Comparison of ENCODE assay signal across 16 cellular contexts in the genomic region with DNA sequence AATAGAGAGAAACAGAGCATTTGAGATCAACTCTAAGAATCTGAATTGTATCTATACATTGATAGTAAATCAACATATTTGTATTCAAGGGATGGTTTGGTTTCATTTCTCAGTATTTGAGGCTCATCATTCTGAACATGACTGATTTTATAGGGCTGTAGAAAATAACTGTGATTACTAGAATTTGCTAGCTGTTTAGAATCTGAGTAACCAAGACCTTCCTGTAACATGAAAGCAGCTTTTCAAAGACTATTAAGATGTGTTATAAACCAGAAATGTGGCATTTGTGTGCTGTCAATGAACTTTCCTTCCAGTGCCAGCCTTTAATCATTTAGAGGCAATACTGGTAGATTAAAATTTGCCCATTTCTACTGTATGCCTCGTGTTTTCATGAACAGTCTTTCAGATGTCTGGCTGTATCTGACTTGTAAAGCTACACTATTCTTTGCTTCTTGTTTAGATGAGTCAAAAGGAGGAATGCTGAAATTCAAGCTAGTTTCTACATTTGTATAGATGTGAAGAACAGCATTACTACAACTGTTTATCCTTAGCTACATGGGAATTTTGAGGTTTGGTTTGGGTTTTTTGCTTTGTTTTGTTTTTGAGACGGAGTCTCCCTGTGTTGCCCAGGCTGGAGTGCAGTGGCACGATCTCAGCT.
A peak's percentile ranks its signal among the peaks of the same experiment; 100 is the strongest.
DNase-seq lines count a peak whose midpoint lies in the region; ATAC-seq lines count a peak whose summit lies in the region.
"Had no signal": no experiment of that assay in that cellular context is flagged by ENCODE, and none has a peak within 500 bp of the region (broad histone marks: within the 10 kb centered on the region; RNA-seq: fewer than 3 reads in every experiment).

No MANE protein-coding gene starts in this region.

- peaks cover 25% of the 10 kb centered on the region for H3K36me3 Mint-ChIP-seq in activated T-cell treated with anti-CD3 and anti-CD28 coated beads, Interleukin-2, amount 50 U/mL, for 4 hours (ENCODE audit: insufficient read depth)
- H3K36me3 Mint-ChIP-seq in activated T-helper 1 cell treated with anti-CD3 and anti-CD28 coated beads, Interleukin-12 subunit alpha, Interleukin-12 subunit beta, Interleukin-2, Interleukin-4 antibody, amounts not matched to agents 30 ng/mL and 10 ng/mL and 1 ng/mL, durations not matched to agents 14 hours and 24 hours and 36 hours (ENCODE audit: low read depth): peaks cover 51% of the 10 kb centered on the region
- H3K36me3 Mint-ChIP-seq in stimulated activated naive B cell treated with anti-CD40 and anti-IgM and Interleukin-4, amounts not matched to agents 10 μg/mL and 1 μg/mL and 100 μg/mL, for 72 hours: peaks cover 40 to 51% of the 10 kb centered on the region in 2 donors

- H3K4me1 Mint-ChIP-seq in activated T-cell treated with anti-CD3 and anti-CD28 coated beads, Interleukin-2, amount 50 U/mL, for 4 hours (ENCODE audit: low read depth): peaks cover 78% of the 10 kb centered on the region
- H3K4me1 Mint-ChIP-seq in activated T-helper 1 cell treated with anti-CD3 and anti-CD28 coated beads, Interleukin-12 subunit alpha, Interleukin-12 subunit beta, Interleukin-2, Interleukin-4 antibody, amounts not matched to agents 30 ng/mL and 10 ng/mL and 1 ng/mL, durations not matched to agents 14 hours and 24 hours and 36 hours (ENCODE audit: low read depth): peaks cover 86% of the 10 kb centered on the region
- peaks cover 41 to 67% of the 10 kb centered on the region in 2 donors for H3K4me1 Mint-ChIP-seq in stimulated activated naive B cell treated with anti-CD40 and anti-IgM and Interleukin-4, amounts not matched to agents 10 μg/mL and 1 μg/mL and 100 μg/mL, for 72 hours

- intact Hi-C loops in activated T-helper 1 cell treated with anti-CD3 and anti-CD28 coated beads, Interleukin-12 subunit alpha, Interleukin-12 subunit beta, Interleukin-2, Interleukin-4 antibody, amounts not matched to agents 30 ng/mL and 10 ng/mL and 1 ng/mL, durations not matched to agents 14 hours and 24 hours and 36 hours (cut with micrococcal nuclease): loop anchor here (1.0 kb wide), 1 partner anchor 8 kb away; no protein-coding TSS in a partner anchor

- no peak for DNase-seq in activated T-cell treated with anti-CD3 and anti-CD28 coated beads, Interleukin-2, amount 50 U/mL, for 4 hours
- DNase-seq in activated T-cell treated with anti-CD3 and anti-CD28 coated beads, Interleukin-2, amount 50 U/mL, for 48 hours: no peak
- no peak for DNase-seq in activated T-helper 1 cell treated with anti-CD3 and anti-CD28 coated beads, Interleukin-12 subunit alpha, Interleukin-12 subunit beta, Interleukin-2, Interleukin-4 antibody, amounts not matched to agents 30 ng/mL and 10 ng/mL and 1 ng/mL, durations not matched to agents 14 hours and 24 hours and 36 hours (ENCODE audit: low spot score)
- DNase-seq in fibroblast of gingiva (ENCODE audit: low read depth) (peak; percentile 10), HK-2 (ENCODE audit: unreplicated experiment) (no peak), medulla oblongata (ENCODE audit: extremely low spot score) (no peak)
- no peak for DNase-seq in stimulated activated naive B cell treated with anti-CD40 and anti-IgM and Interleukin-4, amounts not matched to agents 10 μg/mL and 1 μg/mL and 100 μg/mL, for 72 hours
- DNase-seq: amniotic stem cell; Kasumi-1; midbrain; NCI-H1436 treated with DMSO at 0.1 percent for 48 hours; NCI-H524 treated with DMSO at 0.1 percent for 48 hours; stimulated activated CD4-positive, alpha-beta T cell treated with anti-CD3 and anti-CD28 coated beads, Interleukin-12 subunit alpha, Interleukin-12 subunit beta, amount 100 ng/mL, for 4 hours; testis had no signal

- H3K4me3 Mint-ChIP-seq in activated T-cell treated with anti-CD3 and anti-CD28 coated beads, Interleukin-2, amount 50 U/mL, for 4 hours: no peak overlapping the region
- H3K4me3 Mint-ChIP-seq in activated T-helper 1 cell treated with anti-CD3 and anti-CD28 coated beads, Interleukin-12 subunit alpha, Interleukin-12 subunit beta, Interleukin-2, Interleukin-4 antibody, amounts not matched to agents 30 ng/mL and 10 ng/mL and 1 ng/mL, durations not matched to agents 14 hours and 24 hours and 36 hours: peak overlapping the region; percentile 59
- H3K4me3 Mint-ChIP-seq in stimulated activated naive B cell treated with anti-CD40 and anti-IgM and Interleukin-4, amounts not matched to agents 10 μg/mL and 1 μg/mL and 100 μg/mL, for 72 hours: no peak overlapping the region
- H3K4me3 Mint-ChIP-seq: dendritic cell treated with granulocyte-macrophage colony-stimulating factor and Interleukin-4, amounts not matched to agents 40 ng/mL and 50 ng/mL, for 4 days had no signal

- no peaks in the 10 kb centered on the region for H3K9me3 Mint-ChIP-seq in activated T-cell treated with anti-CD3 and anti-CD28 coated beads, Interleukin-2, amount 50 U/mL, for 4 hours
- peaks cover 7% of the 10 kb centered on the region for H3K9me3 Mint-ChIP-seq in activated T-helper 1 cell treated with anti-CD3 and anti-CD28 coated beads, Interleukin-12 subunit alpha, Interleukin-12 subunit beta, Interleukin-2, Interleukin-4 antibody, amounts not matched to agents 30 ng/mL and 10 ng/mL and 1 ng/mL, durations not matched to agents 14 hours and 24 hours and 36 hours
- peaks cover 0 to 1% of the 10 kb centered on the region in 2 donors for H3K9me3 Mint-ChIP-seq in stimulated activated naive B cell treated with anti-CD40 and anti-IgM and Interleukin-4, amounts not matched to agents 10 μg/mL and 1 μg/mL and 100 μg/mL, for 72 hours
- H3K9me3 Mint-ChIP-seq: dendritic cell treated with granulocyte-macrophage colony-stimulating factor and Interleukin-4, amounts not matched to agents 40 ng/mL and 50 ng/mL, for 4 days had no signal

- ATAC-seq in activated T-cell treated with anti-CD3 and anti-CD28 coated beads, Interleukin-2, amount 50 U/mL, for 4 hours: peak; percentile 52 to 57
- ATAC-seq in stimulated activated naive B cell treated with anti-CD40 and anti-IgM and Interleukin-4, amounts not matched to agents 10 μg/mL and 1 μg/mL and 100 μg/mL, for 72 hours (replicated peaks): no peak
- ATAC-seq in GM21515 (IDR thresholded peaks at IDR 0.05; ENCODE audit: unreplicated experiment): no peak

- H3K27ac Mint-ChIP-seq in activated T-helper 1 cell treated with anti-CD3 and anti-CD28 coated beads, Interleukin-12 subunit alpha, Interleukin-12 subunit beta, Interleukin-2, Interleukin-4 antibody, amounts not matched to agents 30 ng/mL and 10 ng/mL and 1 ng/mL, durations not matched to agents 14 hours and 24 hours and 36 hours: peak overlapping the region; percentile 97
- peak overlapping the region; percentile 11 for H3K27ac Mint-ChIP-seq in stimulated activated naive B cell treated with anti-CD40 and anti-IgM and Interleukin-4, amounts not matched to agents 10 μg/mL and 1 μg/mL and 100 μg/mL, for 72 hours
- H3K27ac Mint-ChIP-seq: dendritic cell treated with granulocyte-macrophage colony-stimulating factor and Interleukin-4, amounts not matched to agents 40 ng/mL and 50 ng/mL, for 4 days had no signal

- no peaks in the 10 kb centered on the region for H3K27me3 Mint-ChIP-seq in activated T-cell treated with anti-CD3 and anti-CD28 coated beads, Interleukin-2, amount 50 U/mL, for 4 hours (ENCODE audit: low read depth)
- no peaks in the 10 kb centered on the region for H3K27me3 Mint-ChIP-seq in activated T-helper 1 cell treated with anti-CD3 and anti-CD28 coated beads, Interleukin-12 subunit alpha, Interleukin-12 subunit beta, Interleukin-2, Interleukin-4 antibody, amounts not matched to agents 30 ng/mL and 10 ng/mL and 1 ng/mL, durations not matched to agents 14 hours and 24 hours and 36 hours (ENCODE audit: insufficient read depth)
- H3K27me3 Mint-ChIP-seq in stimulated activated naive B cell treated with anti-CD40 and anti-IgM and Interleukin-4, amounts not matched to agents 10 μg/mL and 1 μg/mL and 100 μg/mL, for 72 hours: no peaks in the 10 kb centered on the region
- H3K27me3 Mint-ChIP-seq: dendritic cell treated with granulocyte-macrophage colony-stimulating factor and Interleukin-4, amounts not matched to agents 40 ng/mL and 50 ng/mL, for 4 days had no signal

Comparison
In these comparisons a context has a peak if more than half of its experiments do, and no peak if none do; other contexts are left out.
1. ATAC-seq: peak in activated T-cell treated with anti-CD3 and anti-CD28 coated beads, Interleukin-2, amount 50 U/mL, for 4 hours (2 of 2); none in stimulated activated naive B cell treated with anti-CD40 and anti-IgM and Interleukin-4, amounts not matched to agents 10 μg/mL and 1 μg/mL and 100 μg/mL, for 72 hours (0 of 2) and GM21515 (single experiment).